In the genomic region with DNA sequence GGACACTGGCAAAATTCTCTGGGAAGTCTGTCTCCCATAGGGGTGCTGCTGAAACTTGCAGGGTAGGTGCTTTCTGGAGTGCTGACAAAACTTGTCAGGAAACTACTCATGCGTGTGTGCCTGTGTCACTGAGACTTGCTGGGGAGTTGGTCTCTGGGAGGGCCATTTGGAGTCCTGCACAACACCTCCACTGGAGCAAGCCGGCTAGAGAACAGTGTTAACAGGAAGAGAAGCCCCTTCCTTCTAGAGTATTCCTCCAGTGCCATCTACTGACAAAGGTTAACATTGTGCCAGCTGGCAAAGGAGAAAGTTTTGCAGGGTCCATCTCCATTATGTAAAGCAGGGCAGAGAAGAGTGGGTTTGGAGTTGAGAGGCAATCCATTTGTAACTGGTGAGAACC, we compare ENCODE assay signal across 8 cellular contexts.
DNase-seq lines count a peak whose midpoint lies in the region; ATAC-seq lines count a peak whose summit lies in the region.

No MANE protein-coding gene starts in this region.

- peaks cover 14% of the 10 kb centered on the region for H3K4me1 Mint-ChIP-seq in stimulated activated memory B cell treated with anti-CD40 and anti-IgM and Interleukin-4, amounts not matched to agents 10 μg/mL and 1 μg/mL and 100 μg/mL, for 72 hours

- peaks cover 14% of the 10 kb centered on the region for H3K36me3 Mint-ChIP-seq in stimulated activated memory B cell treated with anti-CD40 and anti-IgM and Interleukin-4, amounts not matched to agents 10 μg/mL and 1 μg/mL and 100 μg/mL, for 72 hours

- peak; percentile 53 for ATAC-seq in GM21619 (IDR thresholded peaks at IDR 0.05; ENCODE audit: unreplicated experiment)
- ATAC-seq in stimulated activated memory B cell treated with anti-CD40 and anti-IgM and Interleukin-4, amounts not matched to agents 10 μg/mL and 1 μg/mL and 100 μg/mL, for 72 hours: peak; percentile 68

- no peaks in the 10 kb centered on the region for H3K9me3 Mint-ChIP-seq in stimulated activated memory B cell treated with anti-CD40 and anti-IgM and Interleukin-4, amounts not matched to agents 10 μg/mL and 1 μg/mL and 100 μg/mL, for 72 hours

- peak overlapping the region; percentile 9 for H3K27ac Mint-ChIP-seq in stimulated activated memory B cell treated with anti-CD40 and anti-IgM and Interleukin-4, amounts not matched to agents 10 μg/mL and 1 μg/mL and 100 μg/mL, for 72 hours

- no peaks in the 10 kb centered on the region for H3K27me3 Mint-ChIP-seq in stimulated activated memory B cell treated with anti-CD40 and anti-IgM and Interleukin-4, amounts not matched to agents 10 μg/mL and 1 μg/mL and 100 μg/mL, for 72 hours

- peak; percentile 12 to 65 for DNase-seq in NCI-H526 (lab: John Stamatoyannopoulos, UW)
- no peak for DNase-seq in NCI-H526 treated with DMSO at 0.1 percent for 48 hours (lab: John Stamatoyannopoulos, UW)
- DNase-seq in NCI-H69 (lab: John Stamatoyannopoulos, UW): peak; percentile 24
- peak; percentile 65 for DNase-seq in astrocyte of the hippocampus (ENCODE audit: low read depth, low spot score)
- peak; percentile 11 for DNase-seq in iPS DF 4.7 (ENCODE audit: extremely low read depth, low spot score)
- no peak for DNase-seq in NCI-H187 (lab: John Stamatoyannopoulos, UW)

- no peak overlapping the region for H3K4me3 Mint-ChIP-seq in stimulated activated memory B cell treated with anti-CD40 and anti-IgM and Interleukin-4, amounts not matched to agents 10 μg/mL and 1 μg/mL and 100 μg/mL, for 72 hours

Comparison
In these comparisons a context has a peak if more than half of its experiments do, and no peak if none do; other contexts are left out.
1. DNase-seq: peak in NCI-H526 (2 of 2), NCI-H69 (single experiment), astrocyte of the hippocampus (single experiment) and iPS DF 4.7 (single experiment); none in NCI-H526 treated with DMSO at 0.1 percent for 48 hours (single experiment) and NCI-H187 (0 of 2).